23 cellular contexts compared by ENCODE assay signal in genomic region chr3:130688015-130688414, GRCh38. TPM values are rescaled to one million over a fixed set of nuclear protein-coding genes. Genes with fewer than 3 reads are reported as not detected.
DNase-seq lines count a peak whose midpoint lies in the region; ATAC-seq and TF ChIP-seq lines count a peak whose summit lies in the region.
"Had no signal": no experiment of that assay in that cellular context is flagged by ENCODE, and none has a peak within 500 bp of the region (broad histone marks: within the 10 kb centered on the region; RNA-seq: fewer than 3 reads in every experiment).

No MANE protein-coding gene starts in this region.

- no peak overlapping the region for H3K27ac Mint-ChIP-seq in activated naive CD8-positive, alpha-beta T cell treated with anti-CD3 and anti-CD28 coated beads for 36 hours
- no peak overlapping the region for H3K27ac Mint-ChIP-seq in chondrocyte (ENCODE audit: unreplicated experiment)
- H3K27ac Mint-ChIP-seq: activated CD4-positive, alpha-beta T cell treated with anti-CD3 and anti-CD28 coated beads for 36 hours; naive B cell; stimulated activated memory B cell treated with anti-CD40 and anti-IgM and Interleukin-4, amounts not matched to agents 10 μg/mL and 1 μg/mL and 100 μg/mL, for 72 hours had no signal

- ATAC-seq in GM18861 (IDR thresholded peaks at IDR 0.05; ENCODE audit: unreplicated experiment) (peak; percentile 52), GM21423 (IDR thresholded peaks at IDR 0.05; ENCODE audit: unreplicated experiment) (peak; percentile 53), HG02852 (IDR thresholded peaks at IDR 0.05; ENCODE audit: unreplicated experiment) (peak; percentile 49), HG03460 (IDR thresholded peaks at IDR 0.05; ENCODE audit: unreplicated experiment) (peak; percentile 68)
- ATAC-seq: activated CD4-positive, alpha-beta T cell treated with anti-CD3 and anti-CD28 coated beads for 36 hours; heart left ventricle; left cardiac atrium; stimulated activated memory B cell treated with anti-CD40 and anti-IgM and Interleukin-4, amounts not matched to agents 10 μg/mL and 1 μg/mL and 100 μg/mL, for 72 hours had no signal

- no peaks in the 10 kb centered on the region for H3K9me3 Mint-ChIP-seq in activated naive CD8-positive, alpha-beta T cell treated with anti-CD3 and anti-CD28 coated beads for 36 hours
- no peaks in the 10 kb centered on the region for H3K9me3 Mint-ChIP-seq in chondrocyte (ENCODE audit: low read depth)
- H3K9me3 Mint-ChIP-seq: naive B cell; stimulated activated memory B cell treated with anti-CD40 and anti-IgM and Interleukin-4, amounts not matched to agents 10 μg/mL and 1 μg/mL and 100 μg/mL, for 72 hours had no signal

- no peaks in the 10 kb centered on the region for H3K4me1 Mint-ChIP-seq in activated naive CD8-positive, alpha-beta T cell treated with anti-CD3 and anti-CD28 coated beads for 36 hours
- no peaks in the 10 kb centered on the region for H3K4me1 Mint-ChIP-seq in chondrocyte (ENCODE audit: low read depth)
- H3K4me1 Mint-ChIP-seq: naive B cell; stimulated activated memory B cell treated with anti-CD40 and anti-IgM and Interleukin-4, amounts not matched to agents 10 μg/mL and 1 μg/mL and 100 μg/mL, for 72 hours had no signal

- no peaks in the 10 kb centered on the region for H3K27me3 Mint-ChIP-seq in activated naive CD8-positive, alpha-beta T cell treated with anti-CD3 and anti-CD28 coated beads for 36 hours
- no peaks in the 10 kb centered on the region for H3K27me3 Mint-ChIP-seq in chondrocyte (ENCODE audit: low read depth)
- H3K27me3 Mint-ChIP-seq: activated CD4-positive, alpha-beta T cell treated with anti-CD3 and anti-CD28 coated beads for 36 hours; naive B cell; stimulated activated memory B cell treated with anti-CD40 and anti-IgM and Interleukin-4, amounts not matched to agents 10 μg/mL and 1 μg/mL and 100 μg/mL, for 72 hours had no signal

- intact Hi-C loops in head of caudate nucleus (cut with DNase I): no loop called here

- no peak overlapping the region for H3K4me3 Mint-ChIP-seq in activated naive CD8-positive, alpha-beta T cell treated with anti-CD3 and anti-CD28 coated beads for 36 hours
- H3K4me3 Mint-ChIP-seq in chondrocyte (ENCODE audit: unreplicated experiment): no peak overlapping the region
- H3K4me3 Mint-ChIP-seq: activated CD4-positive, alpha-beta T cell treated with anti-CD3 and anti-CD28 coated beads for 36 hours; naive B cell; stimulated activated memory B cell treated with anti-CD40 and anti-IgM and Interleukin-4, amounts not matched to agents 10 μg/mL and 1 μg/mL and 100 μg/mL, for 72 hours had no signal

- peaks cover 15% of the 10 kb centered on the region for H3K36me3 Mint-ChIP-seq in activated naive CD8-positive, alpha-beta T cell treated with anti-CD3 and anti-CD28 coated beads for 36 hours
- peaks cover 18% of the 10 kb centered on the region for H3K36me3 Mint-ChIP-seq in chondrocyte (ENCODE audit: low read depth)

- no peak for TF ChIP-seq CTCF in chondrocyte (IDR thresholded peaks at IDR 0.05)

- no peak for DNase-seq in activated naive CD8-positive, alpha-beta T cell treated with anti-CD3 and anti-CD28 coated beads for 36 hours
- DNase-seq in head of caudate nucleus (no peak), chondrocyte (ENCODE audit: low spot score) (no peak), NCI-H2107 treated with DMSO at 0.1 percent for 48 hours (lab: John Stamatoyannopoulos, UW; ENCODE audit: unreplicated experiment) (no peak)
- DNase-seq: activated CD4-positive, alpha-beta T cell treated with anti-CD3 and anti-CD28 coated beads for 36 hours; activated naive CD4-positive, alpha-beta T cell treated with anti-CD3 and anti-CD28 coated beads, Interleukin-2, amount 50 U/mL, for 16 hours; activated T-cell treated with anti-CD3 and anti-CD28 coated beads, Interleukin-2, amount 50 U/mL, for 48 hours; aorta; C1 segment of cervical spinal cord; Calu3; caudate nucleus; heart left ventricle; left cardiac atrium; mesenchymal stem cell; naive B cell; NCI-H1092 treated with DMSO at 0.1 percent for 48 hours; NCI-H2029 treated with DMSO at 0.1 percent for 48 hours; small intestine had no signal

RNA-seq across cellular contexts. Expression of gene PIK3R4, which starts 58.6 kb away (rescaled TPM):
- 10 to 100 TPM; 31.1 to 31.4 TPM for total RNA-seq in activated naive CD8-positive, alpha-beta T cell treated with anti-CD3 and anti-CD28 coated beads for 36 hours
- total RNA-seq in chondrocyte: 16.9 to 28.0 TPM (median 17.7 TPM) in 3 replicates
